In the genomic region with DNA sequence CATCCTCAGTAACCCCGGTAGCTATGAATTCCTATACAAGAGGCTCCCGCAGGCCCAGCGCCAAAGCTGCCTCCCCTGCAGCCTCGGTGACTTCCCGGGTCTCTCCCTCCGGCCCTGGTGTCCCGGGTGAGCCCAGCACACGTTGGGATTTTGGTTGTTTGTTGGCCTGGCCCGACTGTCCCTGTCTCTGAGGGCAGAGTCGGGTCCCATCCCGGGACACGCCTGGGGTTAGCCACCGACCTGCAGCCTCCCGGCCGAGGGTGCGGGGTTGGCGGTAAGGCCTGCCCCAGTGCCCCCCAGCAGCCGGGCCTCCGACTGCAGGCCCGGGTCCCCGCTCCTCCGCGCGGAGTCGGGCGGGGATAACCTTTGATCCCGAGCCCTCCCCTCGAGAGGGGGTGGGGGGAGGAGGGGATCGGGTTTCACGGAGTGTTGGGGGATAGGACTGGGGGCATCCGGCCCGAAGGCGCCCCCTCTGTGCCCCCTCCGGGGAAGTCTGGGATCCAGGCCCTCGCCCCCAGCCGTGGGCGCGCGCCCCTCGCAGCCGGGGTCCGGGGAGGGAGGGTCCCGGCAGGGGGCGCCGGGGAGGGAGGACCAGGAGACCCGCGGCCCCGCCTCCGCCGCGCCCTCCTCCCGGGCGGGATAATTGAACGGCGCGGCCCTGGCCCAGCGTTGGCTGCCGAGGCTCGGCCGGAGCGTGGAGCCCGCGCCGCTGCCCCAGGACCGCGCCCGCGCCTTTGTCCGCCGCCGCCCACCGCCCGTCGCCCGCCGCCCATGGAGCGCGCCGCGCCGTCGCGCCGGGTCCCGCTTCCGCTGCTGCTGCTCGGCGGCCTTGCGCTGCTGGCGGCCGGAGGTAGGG, we compare ENCODE assay signal across 9 cellular contexts. TPM values are rescaled to one million over a fixed set of nuclear protein-coding genes. Genes with fewer than 3 reads are reported as not detected.
A peak's percentile ranks its signal among the peaks of the same experiment; 100 is the strongest.
DNase-seq lines count a peak whose midpoint lies in the region; ATAC-seq and TF ChIP-seq lines count a peak whose summit lies in the region.
"Had no signal": no experiment of that assay in that cellular context is flagged by ENCODE, and none has a peak within 500 bp of the region (broad histone marks: within the 10 kb centered on the region; RNA-seq: fewer than 3 reads in every experiment).

FBLN1 (plus strand) TSS at position 669 of the 856 bp plus-strand sequence; CDS start at position 772, 103 bp downstream.

- H3K4me3 ChIP-seq in body of pancreas = no peak within 1 kb of the TSS
- peak within 1 kb of the TSS in 7 of 8 donors; percentile 17 to 64 (median 32) for H3K4me3 ChIP-seq in spleen

- intact Hi-C loops in body of pancreas (cut with DNase I) (no loop called here), spleen (cut with DNase I; ENCODE audit: low total_unique reads) (no loop called here)

- H3K4me1 ChIP-seq in body of pancreas (peaks cover 12% of the 10 kb centered on the region), spleen (peaks cover 0 to 31% (median 15%) of the 10 kb centered on the region in 6 donors)

- H3K27me3 ChIP-seq in body of pancreas (no peaks in the 10 kb centered on the region), spleen (replicated peaks in 1 of 7) (peaks cover 0 to 79% (median 30%) of the 10 kb centered on the region in 7 donors)

- ATAC-seq in body of pancreas (peak; percentile 53), HG02571 (IDR thresholded peaks at IDR 0.05; ENCODE audit: unreplicated experiment) (no peak), HG03432 (IDR thresholded peaks at IDR 0.05; ENCODE audit: unreplicated experiment) (no peak)
- ATAC-seq: activated naive CD4-positive, alpha-beta T cell treated with anti-CD3 and anti-CD28 coated beads, Interleukin-2, amount 50 U/mL, for 72 hours had no signal

- DNase-seq in stimulated activated CD4-positive, alpha-beta T cell treated with anti-CD3 and anti-CD28 coated beads, Interleukin-15, amount 100 ng/mL, for 24 hours = peak; percentile 12
- DNase-seq in stimulated activated CD4-positive, alpha-beta T cell treated with anti-CD3 and anti-CD28 coated beads, Interleukin-4, amount 100 ng/mL, for 4 hours = no peak
- DNase-seq in body of pancreas (peak in 1 of 4 donors; percentile 42), islet precursor cell (peak; percentile 82), spleen (no peak), H4 (ENCODE audit: low spot score) (no peak)

- 4 to 40% methylated on average over 9 to 83 of the region's 91 CpGs for WGBS in body of pancreas, 2 donors
- 7 to 25% (median 14%) methylated on average over 21 to 91 of the region's 91 CpGs for WGBS in spleen, 5 donors

- no peak for TF ChIP-seq CTCF in body of pancreas (IDR thresholded peaks at IDR 0.05)
- TF ChIP-seq CTCF in spleen (IDR thresholded peaks at IDR 0.05 in 8 of 11, conservative IDR thresholded peaks at IDR 0.05 in 3 of 11) = no peak

- TF ChIP-seq POLR2A in body of pancreas (IDR thresholded peaks at IDR 0.05) (no peak), spleen (IDR thresholded peaks at IDR 0.05) (no peak)

- H3K9me3 ChIP-seq in body of pancreas (no peaks in the 10 kb centered on the region), spleen (no peaks in the 10 kb centered on the region)

- H3K27ac ChIP-seq in body of pancreas (peak within 1 kb of the TSS in 2 of 4 donors; percentile 12 to 29), spleen (peak within 1 kb of the TSS in 1 of 8 donors; percentile 45)

- H3K36me3 ChIP-seq in body of pancreas (replicated peaks in 1 of 2; ENCODE audit: insufficient read depth in 1 of 2, low read depth in 2 of 2) (no peaks in the 10 kb centered on the region), spleen (no peaks in the 10 kb centered on the region)

RNA-seq across cellular contexts. Expression of gene FBLN1, which starts in this region (rescaled TPM):
- total RNA-seq in body of pancreas (100 to 1,000 TPM in 1 of 2 donors, 10 to 100 TPM in 1; 97.0 to 119 TPM), spleen (10 to 100 TPM in 5 of 7 donors, 1 to 10 TPM in 2; 5.2 to 20.3 (median 13.5) TPM)
- 10 to 100 TPM in 1 of 3 donors, 1 to 10 TPM in 2; 1.9 to 10.4 (median 6.1) TPM for polyA plus RNA-seq in spleen
- 0.37 and 1.0 TPM in 2 replicates for total RNA-seq in H4 (2014; rRNA removed; shearing (Covaris generic))

Comparison
In these comparisons a context has a peak if more than half of its experiments do, and no peak if none do; other contexts are left out.
1. RNA of gene FBLN1 (total RNA-seq): 97.0 to 119 TPM in body of pancreas; 5.2 to 20.3 TPM in spleen and 0.37 to 1.0 TPM in H4; every median in the first group is over 4 times any median in the second.
2. DNase-seq: peak in stimulated activated CD4-positive, alpha-beta T cell treated with anti-CD3 and anti-CD28 coated beads, Interleukin-15, amount 100 ng/mL, for 24 hours (single experiment) and islet precursor cell (single experiment); none in stimulated activated CD4-positive, alpha-beta T cell treated with anti-CD3 and anti-CD28 coated beads, Interleukin-4, amount 100 ng/mL, for 4 hours (0 of 2), spleen (single experiment) and H4 (single experiment).
3. H3K4me3 ChIP-seq: peak in spleen (7 of 8); none in body of pancreas (0 of 2).